Comparison of ENCODE assay signal across 23 cellular contexts in the genomic region with DNA sequence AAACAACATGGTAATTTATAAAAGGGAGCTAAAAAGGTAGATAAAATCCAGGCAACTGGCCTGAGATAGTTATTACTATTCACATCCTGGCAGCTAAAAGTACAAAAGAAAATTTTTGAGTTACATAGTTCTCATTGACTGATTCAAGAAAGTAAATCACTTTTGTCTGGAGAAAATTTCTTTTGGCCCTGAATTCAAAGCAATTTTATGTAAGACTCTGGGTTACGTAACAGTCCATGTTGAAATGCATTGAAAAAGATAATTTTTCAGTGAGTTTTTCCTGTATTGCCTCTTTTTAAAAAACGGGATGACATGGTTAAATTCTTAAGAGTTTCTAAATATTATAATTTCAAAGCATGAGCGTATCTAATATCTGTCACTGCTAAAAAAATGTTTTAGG.
DNase-seq lines count a peak whose midpoint lies in the region; ATAC-seq and TF ChIP-seq lines count a peak whose summit lies in the region.
"Had no signal": no experiment of that assay in that cellular context is flagged by ENCODE, and none has a peak within 500 bp of the region (broad histone marks: within the 10 kb centered on the region; RNA-seq: fewer than 3 reads in every experiment).

No MANE protein-coding gene starts in this region.

- no peak overlapping the region for H2AK5ac ChIP-seq in IMR-90 (ENCODE audit: low read depth, low read length)

- no peaks in the 10 kb centered on the region for H3K27me3 Mint-ChIP-seq in activated T-helper 2 cell treated with anti-CD3 and anti-CD28 coated beads, Interferon-gamma antibody, Interleukin-2, Interleukin-4, amounts not matched to agents 10 μg/mL and 5 μg/mL and 100 μg/mL, durations not matched to agents 14 hours and 24 hours and 36 hours (ENCODE audit: low read depth)
- H3K27me3 Mint-ChIP-seq: activated B cell treated with CpG ODN at 0.5 μM for 24 hours; activated CD8-positive, alpha-beta T cell treated with anti-CD3 and anti-CD28 coated beads for 36 hours; stimulated activated naive CD8-positive, alpha-beta T cell treated with anti-CD3 and anti-CD28 coated beads, Interleukin-15, Interleukin-2, amounts not matched to agents 100 ng/mL and 50 ng/mL, for 24 hours had no signal

- peaks cover 10% of the 10 kb centered on the region for H3K4me1 Mint-ChIP-seq in activated T-helper 2 cell treated with anti-CD3 and anti-CD28 coated beads, Interferon-gamma antibody, Interleukin-2, Interleukin-4, amounts not matched to agents 10 μg/mL and 5 μg/mL and 100 μg/mL, durations not matched to agents 14 hours and 24 hours and 36 hours (ENCODE audit: low read depth)

- no peak overlapping the region for H3K18ac ChIP-seq in IMR-90 (ENCODE audit: low read depth, low read length)

- H4K91ac ChIP-seq in IMR-90 (ENCODE audit: insufficient read depth, low read depth, low read length), result no peak overlapping the region

- no peak overlapping the region for H2AK9ac ChIP-seq in IMR-90 (replicated peaks; ENCODE audit: low read depth, low read length, poor library complexity)

- in situ Hi-C loops in IMR-90 (cut with MboI; ENCODE audit: low sequenced_read_pairs), result no loop called here

- no peak overlapping the region for H3K56ac ChIP-seq in IMR-90 (ENCODE audit: extremely low read depth, insufficient read depth, low read length)

- POLR2A ChIA-PET in IMR-90 (lab: Charles Lee; ENCODE audit: unreplicated experiment), result no interaction called here

- no peaks in the 10 kb centered on the region; the same call in 1 of the 2 replicates for H3K4me1 ChIP-seq in IMR-90 (ENCODE audit: control insufficient read depth, insufficient read depth, low read length)
- H3K4me1 ChIP-seq: BLaER1, SJCRH30 had no signal

- H3K14ac ChIP-seq in IMR-90 (replicated peaks; ENCODE audit: low read depth, low read length), result no peak overlapping the region

- TF ChIP-seq CTCF in IMR-90 (conservative IDR thresholded peaks at IDR 0.05; ENCODE audit: low read depth, low read length) (no peak), omental fat pad (IDR thresholded peaks at IDR 0.05) (no peak)

- no peak overlapping the region for H2BK120ac ChIP-seq in IMR-90 (ENCODE audit: low read depth, low read length)

- intact Hi-C loops in IMR-90 (cut with micrococcal nuclease) (no loop called here), sciatic nerve (cut with DNase I) (no loop called here)
- intact Hi-C loops in activated T-helper 2 cell treated with anti-CD3 and anti-CD28 coated beads, Interferon-gamma antibody, Interleukin-2, Interleukin-4, amounts not matched to agents 10 μg/mL and 5 μg/mL and 100 μg/mL, durations not matched to agents 14 hours and 24 hours and 36 hours (cut with micrococcal nuclease), result no loop called here

- no peak overlapping the region for H2AFZ ChIP-seq in IMR-90 (replicated peaks; ENCODE audit: low read length, poor library complexity)

- peaks cover 45% of the 10 kb centered on the region for H3K36me3 Mint-ChIP-seq in activated T-helper 2 cell treated with anti-CD3 and anti-CD28 coated beads, Interferon-gamma antibody, Interleukin-2, Interleukin-4, amounts not matched to agents 10 μg/mL and 5 μg/mL and 100 μg/mL, durations not matched to agents 14 hours and 24 hours and 36 hours (ENCODE audit: low read depth)

- no peak overlapping the region for H2BK20ac ChIP-seq in IMR-90 (ENCODE audit: low read depth, low read length)

- H4K8ac ChIP-seq in IMR-90 (ENCODE audit: low read depth in 2 of 2, low read length in 2 of 2), result no peak overlapping the region

- no peak overlapping the region for H3K4me3 Mint-ChIP-seq in activated T-helper 2 cell treated with anti-CD3 and anti-CD28 coated beads, Interferon-gamma antibody, Interleukin-2, Interleukin-4, amounts not matched to agents 10 μg/mL and 5 μg/mL and 100 μg/mL, durations not matched to agents 14 hours and 24 hours and 36 hours (ENCODE audit: low read depth)
- H3K4me3 Mint-ChIP-seq: activated B cell treated with CpG ODN at 0.5 μM for 24 hours; activated CD8-positive, alpha-beta T cell treated with anti-CD3 and anti-CD28 coated beads for 36 hours; activated T-helper 1 cell treated with anti-CD3 and anti-CD28 coated beads, Interleukin-12 subunit alpha, Interleukin-12 subunit beta, Interleukin-2, Interleukin-4 antibody, amounts not matched to agents 30 ng/mL and 10 ng/mL and 1 ng/mL, durations not matched to agents 14 hours and 24 hours and 36 hours; stimulated activated naive CD8-positive, alpha-beta T cell treated with anti-CD3 and anti-CD28 coated beads, Interleukin-15, Interleukin-2, amounts not matched to agents 100 ng/mL and 50 ng/mL, for 24 hours; T-helper 2 cell treated with Interferon-gamma antibody and Interleukin-4, amounts not matched to agents 5 μg/mL and 100 μg/mL, for 36 hours had no signal

- peak; percentile 31 to 45 for DNase-seq in AML-193 (lab: John Stamatoyannopoulos, UW)
- peak; percentile 30 for DNase-seq in IMR-90
- DNase-seq in activated T-helper 2 cell treated with anti-CD3 and anti-CD28 coated beads, Interferon-gamma antibody, Interleukin-2, Interleukin-4, amounts not matched to agents 10 μg/mL and 5 μg/mL and 100 μg/mL, durations not matched to agents 14 hours and 24 hours and 36 hours (ENCODE audit: low spot score), result no peak
- no peak for DNase-seq in omental fat pad (ENCODE audit: low spot score)
- DNase-seq in OCI-M2 (lab: John Stamatoyannopoulos, UW; ENCODE audit: unreplicated experiment), result no peak
- no peak for DNase-seq in sciatic nerve (ENCODE audit: low spot score)
- DNase-seq: activated B cell treated with CpG ODN at 0.5 μM for 24 hours; activated CD8-positive, alpha-beta T cell treated with anti-CD3 and anti-CD28 coated beads for 36 hours; DMS 273 treated with DMSO at 0.1 percent for 48 hours; GDM1; heart right ventricle; NCI-H2029 treated with DMSO at 0.1 percent for 48 hours; NCI-H510A; ovary; SJCRH30; stimulated activated CD4-positive, alpha-beta T cell treated with anti-CD3 and anti-CD28 coated beads, Interleukin-2, amount 100 ng/mL, for 24 hours had no signal

- dilution Hi-C loops in IMR-90 (cut with HindIII; ENCODE audit: low sequenced_read_pairs, unreplicated experiment), result no loop called here

- no peaks in the 10 kb centered on the region; the same call in 1 of the 2 replicates for H4K20me1 ChIP-seq in IMR-90 (ENCODE audit: insufficient read depth, low read length)
- H4K20me1 ChIP-seq: BLaER1 had no signal

- no peak overlapping the region for H4K5ac ChIP-seq in IMR-90 (ENCODE audit: low read depth, low read length)

- no peak overlapping the region for H3K9ac ChIP-seq in IMR-90 (ENCODE audit: low read depth, low read length)
- H3K9ac ChIP-seq: BLaER1 had no signal

- no peaks in the 10 kb centered on the region for H3K27me3 ChIP-seq in IMR-90 (ENCODE audit: control insufficient read depth, insufficient read depth, low read length)
- H3K27me3 ChIP-seq: BLaER1, heart right ventricle, ovary, SJCRH30 had no signal

- H3K9me3 ChIP-seq in IMR-90 (ENCODE audit: control insufficient read depth, insufficient read depth, low read length), result no peaks in the 10 kb centered on the region
- H3K9me3 ChIP-seq: BLaER1, heart right ventricle, ovary, SJCRH30 had no signal

- peaks cover 2% of the 10 kb centered on the region for H3K9me1 ChIP-seq in IMR-90 (ENCODE audit: insufficient read depth, low read length)

- no peak overlapping the region for H3K4me2 ChIP-seq in IMR-90 (ENCODE audit: low read depth, low read length)
- H3K4me2 ChIP-seq: BLaER1 had no signal

- H3K27ac ChIP-seq in IMR-90 (ENCODE audit: insufficient read depth, low read length), result no peak overlapping the region; the same call in 1 of the 2 replicates
- H3K27ac ChIP-seq: BLaER1, heart right ventricle, ovary, SJCRH30 had no signal

- no TSS peak for BruUV-seq in IMR-90 (replicated peaks; lab: Mats Ljungman, UMichigan)

- CTCF ChIA-PET in IMR-90 (lab: Yijun Ruan, JAX), result no interaction called here

- H3K9me3 Mint-ChIP-seq in activated T-helper 2 cell treated with anti-CD3 and anti-CD28 coated beads, Interferon-gamma antibody, Interleukin-2, Interleukin-4, amounts not matched to agents 10 μg/mL and 5 μg/mL and 100 μg/mL, durations not matched to agents 14 hours and 24 hours and 36 hours, result no peaks in the 10 kb centered on the region
- H3K9me3 Mint-ChIP-seq: activated B cell treated with CpG ODN at 0.5 μM for 24 hours; activated CD8-positive, alpha-beta T cell treated with anti-CD3 and anti-CD28 coated beads for 36 hours; activated T-helper 1 cell treated with anti-CD3 and anti-CD28 coated beads, Interleukin-12 subunit alpha, Interleukin-12 subunit beta, Interleukin-2, Interleukin-4 antibody, amounts not matched to agents 30 ng/mL and 10 ng/mL and 1 ng/mL, durations not matched to agents 14 hours and 24 hours and 36 hours; stimulated activated naive CD8-positive, alpha-beta T cell treated with anti-CD3 and anti-CD28 coated beads, Interleukin-15, Interleukin-2, amounts not matched to agents 100 ng/mL and 50 ng/mL, for 24 hours; T-helper 2 cell treated with Interferon-gamma antibody and Interleukin-4, amounts not matched to agents 5 μg/mL and 100 μg/mL, for 36 hours had no signal

- no peak overlapping the region for H3K4me3 ChIP-seq in IMR-90 (ENCODE audit: insufficient read depth, low read depth, low read length)
- H3K4me3 ChIP-seq: BLaER1, heart right ventricle, lung, ovary, SJCRH30 had no signal

- peak overlapping the region; percentile 11 for H3K27ac Mint-ChIP-seq in activated T-helper 2 cell treated with anti-CD3 and anti-CD28 coated beads, Interferon-gamma antibody, Interleukin-2, Interleukin-4, amounts not matched to agents 10 μg/mL and 5 μg/mL and 100 μg/mL, durations not matched to agents 14 hours and 24 hours and 36 hours
- H3K27ac Mint-ChIP-seq: activated B cell treated with CpG ODN at 0.5 μM for 24 hours; activated CD8-positive, alpha-beta T cell treated with anti-CD3 and anti-CD28 coated beads for 36 hours; activated T-helper 1 cell treated with anti-CD3 and anti-CD28 coated beads, Interleukin-12 subunit alpha, Interleukin-12 subunit beta, Interleukin-2, Interleukin-4 antibody, amounts not matched to agents 30 ng/mL and 10 ng/mL and 1 ng/mL, durations not matched to agents 14 hours and 24 hours and 36 hours; stimulated activated naive CD8-positive, alpha-beta T cell treated with anti-CD3 and anti-CD28 coated beads, Interleukin-15, Interleukin-2, amounts not matched to agents 100 ng/mL and 50 ng/mL, for 24 hours; T-helper 2 cell treated with Interferon-gamma antibody and Interleukin-4, amounts not matched to agents 5 μg/mL and 100 μg/mL, for 36 hours had no signal

- ATAC-seq in IMR-90 (ENCODE audit: low read depth) (no peak), omental fat pad (ENCODE audit: low FRiP score) (peak; percentile 76), sciatic nerve (no peak), SK-N-SH treated with all-trans-retinoic acid at 6 μM for 48 hours (no peak)
- ATAC-seq: activated CD8-positive, alpha-beta T cell treated with anti-CD3 and anti-CD28 coated beads for 36 hours; esophagus mucosa; heart right ventricle had no signal

- peak overlapping the region; percentile 23 for H2BK5ac ChIP-seq in IMR-90 (ENCODE audit: low read depth, low read length, poor library complexity, severe bottlenecking)

- H3K23ac ChIP-seq in IMR-90 (ENCODE audit: low read depth, low read length), result no peak overlapping the region

- H3K4ac ChIP-seq in IMR-90 (ENCODE audit: low read depth, low read length), result no peak overlapping the region

- H3K79me1 ChIP-seq in IMR-90 (ENCODE audit: low read depth in 1 of 2, low read length in 2 of 2), result peaks cover 0 to 13% of the 10 kb centered on the region in 2 experiments; a peak in 2 of 4 replicates

- no peak overlapping the region for H2BK15ac ChIP-seq in IMR-90 (ENCODE audit: low read depth, low read length)

- TF ChIP-seq RAD21 in IMR-90 (IDR thresholded peaks at IDR 0.05; ENCODE audit: low read length), result no peak

- WGBS in IMR-90 (ENCODE audit: extremely low coverage in 2 of 2, insufficient read length in 1 of 2), 2 experiments, result no CpG with 5 or more reads among the region's 3 CpGs

- TF ChIP-seq POLR2A in IMR-90 (IDR thresholded peaks at IDR 0.05; ENCODE audit: low read depth, low read length), result no peak

- peaks cover 13% of the 10 kb centered on the region for H3K36me3 ChIP-seq in IMR-90 (ENCODE audit: control insufficient read depth, insufficient read depth, low read length)
- H3K36me3 ChIP-seq: ovary had no signal

Comparison
In these comparisons a context has a peak if more than half of its experiments do, and no peak if none do; other contexts are left out.
1. DNase-seq: peak in AML-193 (2 of 2) and IMR-90 (single experiment); none in activated T-helper 2 cell treated with anti-CD3 and anti-CD28 coated beads, Interferon-gamma antibody, Interleukin-2, Interleukin-4, amounts not matched to agents 10 μg/mL and 5 μg/mL and 100 μg/mL, durations not matched to agents 14 hours and 24 hours and 36 hours (single experiment), omental fat pad (single experiment), OCI-M2 (single experiment) and sciatic nerve (single experiment).